8 cellular contexts compared by ENCODE assay signal in the genomic region with DNA sequence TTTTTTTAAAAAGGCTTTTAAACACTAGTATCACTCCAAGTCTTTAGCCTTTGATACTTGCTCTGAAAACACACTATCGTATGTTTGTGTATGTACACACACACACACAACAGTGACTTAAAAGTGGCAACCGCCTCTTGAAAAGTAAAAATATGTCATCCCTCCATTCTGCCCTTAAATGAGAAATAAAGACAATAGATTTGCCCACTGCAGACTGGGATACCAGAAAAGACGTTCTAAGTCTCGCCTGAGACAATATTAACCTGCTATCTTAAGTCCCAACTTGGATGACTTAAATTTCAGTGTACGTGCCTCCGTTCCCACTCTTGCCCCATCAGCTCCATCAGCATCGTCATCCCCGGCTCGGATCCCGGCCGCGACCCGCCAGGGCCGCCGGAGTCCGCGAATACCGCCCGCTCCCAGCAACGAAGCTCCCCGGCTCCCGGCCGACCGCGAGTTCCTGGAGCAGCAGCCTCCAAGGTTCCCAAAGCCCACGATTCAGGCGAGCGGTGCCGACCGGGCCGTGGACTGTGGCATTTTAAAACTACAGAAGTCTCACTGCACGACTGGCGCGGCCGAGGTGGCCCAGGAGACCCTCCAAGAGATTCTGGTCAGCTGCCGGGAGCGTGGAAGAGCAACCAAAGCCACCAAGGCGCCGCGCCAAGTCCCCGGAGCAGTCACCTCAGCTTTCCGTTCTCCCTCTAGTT. TPM values are rescaled to one million over a fixed set of nuclear protein-coding genes. Genes with fewer than 3 reads are reported as not detected.
A peak's percentile ranks its signal among the peaks of the same experiment; 100 is the strongest.
DNase-seq lines count a peak whose midpoint lies in the region; ATAC-seq and TF ChIP-seq lines count a peak whose summit lies in the region.

No MANE protein-coding gene starts in this region.

- ATAC-seq in gastrocnemius medialis (peak; percentile 7 to 8), GM18873 (IDR thresholded peaks at IDR 0.05; ENCODE audit: low FRiP score, unreplicated experiment) (no peak)

- H3K4me3 ChIP-seq in astrocyte of the cerebellum (ENCODE audit: low read depth, low read length) (peak overlapping the region; percentile 89), iPS-11a (ENCODE audit: low read depth, low read length) (peak overlapping the region; percentile 88), gastrocnemius medialis (peak overlapping the region; percentile 81 to 91 (median 84))

- peak; percentile 26 for DNase-seq in 8988T
- peak; percentile 35 for DNase-seq in GM13976 (ENCODE audit: low spot score)
- peak; percentile 20 for DNase-seq in RWPE1 (ENCODE audit: low spot score)
- no peak for DNase-seq in astrocyte of the cerebellum (ENCODE audit: low read depth)
- DNase-seq in gastrocnemius medialis = peak; percentile 48 to 58
- no peak for DNase-seq in CD1c-positive myeloid dendritic cell (ENCODE audit: extremely low spot score)

- intact Hi-C loops in gastrocnemius medialis (cut with DNase I; ENCODE audit: low total_unique reads) = loop anchor here (2.0 to 5.0 kb wide), 7 partner anchors 54 to 656 kb away; partner anchors contain the start of genes ANO6 and SLC38A1

- TF ChIP-seq CTCF in GM13976 (IDR thresholded peaks at IDR 0.05; ENCODE audit: borderline replicate concordance, control extremely low read depth, extremely low read depth, insufficient read depth, missing control alignments) = no peak
- no peak for TF ChIP-seq CTCF in RWPE1 (conservative IDR thresholded peaks at IDR 0.05; ENCODE audit: low read depth)
- TF ChIP-seq CTCF in astrocyte of the cerebellum (IDR thresholded peaks at IDR 0.05; ENCODE audit: low read depth, low read length, missing control alignments) = no peak
- no peak for TF ChIP-seq CTCF in gastrocnemius medialis (IDR thresholded peaks at IDR 0.05 in 4 of 5, conservative IDR thresholded peaks at IDR 0.05 in 1 of 5)

- no peaks in the 10 kb centered on the region for H3K9me3 ChIP-seq in gastrocnemius medialis

- POLR2A ChIA-PET in RWPE1 (lab: Yijun Ruan, JAX; ENCODE audit: low non-redundant PET) = no interaction called here

- CTCF ChIA-PET in RWPE1 (lab: Yijun Ruan, JAX) = interaction anchor here (0.6 to 3.2 kb wide), 7 partner anchors 17 to 433 kb away, joined by 3 to 22 read pairs (median 3); no protein-coding TSS in a partner anchor

- no peaks in the 10 kb centered on the region for H3K27me3 ChIP-seq in gastrocnemius medialis

- in situ Hi-C loops in GM13976 (cut with MboI; ENCODE audit: low sequenced_read_pairs, unreplicated experiment) = loop anchor here (25.0 kb wide), 1 partner anchor 536 kb away; the partner anchor contains the start of gene SLC38A1
- in situ Hi-C loops in astrocyte of the cerebellum (cut with HindIII; ENCODE audit: low sequenced_read_pairs) = no loop called here
- in situ Hi-C loops in gastrocnemius medialis (cut with MboI; ENCODE audit: low sequenced_read_pairs in 4 of 4) = loop anchor here in 1 of 4 donors (25.0 kb wide), 1 partner anchor 514 kb away; the partner anchor contains the start of gene ANO6

- TF ChIP-seq POLR2A in gastrocnemius medialis (IDR thresholded peaks at IDR 0.05) = peak in 1 of 2 donors; percentile 50

- peaks cover 41 to 46% of the 10 kb centered on the region in 2 donors for H3K4me1 ChIP-seq in gastrocnemius medialis

- no peaks in the 10 kb centered on the region for H3K36me3 ChIP-seq in gastrocnemius medialis

- peak overlapping the region; percentile 99 for H3K27ac ChIP-seq in RWPE1
- peak overlapping the region; percentile 98 to 100 (median 98) for H3K27ac ChIP-seq in gastrocnemius medialis

RNA-seq across cellular contexts. Expression of gene ARID2, which starts 2.8 kb away (rescaled TPM):
- 10 to 100 TPM; 10.5 to 25.0 (median 11.7) TPM for total RNA-seq in gastrocnemius medialis

Comparison
In these comparisons a context has a peak if more than half of its experiments do, and no peak if none do; other contexts are left out.
1. DNase-seq: peak in 8988T (single experiment), GM13976 (single experiment), RWPE1 (single experiment) and gastrocnemius medialis (2 of 2); none in astrocyte of the cerebellum (single experiment) and CD1c-positive myeloid dendritic cell (single experiment).
2. Peak in every context shown above with its lines, with median percentiles within 50 percentile points of each other: H3K4me3 ChIP-seq.